16 cellular contexts compared by ENCODE assay signal in genomic region chr18:25726278-25726677, GRCh38.
DNase-seq lines count a peak whose midpoint lies in the region; ATAC-seq, FAIRE-seq and TF ChIP-seq lines count a peak whose summit lies in the region.
"Had no signal": no experiment of that assay in that cellular context is flagged by ENCODE, and none has a peak within 500 bp of the region (broad histone marks: within the 10 kb centered on the region; RNA-seq: fewer than 3 reads in every experiment).

No MANE protein-coding gene starts in this region.

- CTCF ChIA-PET in activated CD4-positive, alpha-beta memory T cell treated with anti-CD3 and anti-CD28 coated beads, Interleukin-2, amount 10 ng/mL, durations not matched to agents 7 days and 5 days (lab: Charles Lee), result no interaction called here
- CTCF ChIA-PET in activated CD4-positive, alpha-beta memory T cell treated with anti-CD3 and anti-CD28 coated beads for 36 hours (lab: Charles Lee), result no interaction called here
- CTCF ChIA-PET in CD4-positive, alpha-beta T cell (lab: Charles Lee), result no interaction called here

- H3K27ac ChIP-seq in WERI-Rb-1, result no peak overlapping the region
- H3K27ac ChIP-seq in pancreas, result no peak overlapping the region
- H3K27ac ChIP-seq in CD4-positive, alpha-beta T cell (ENCODE audit: low read depth, low read length), result no peak overlapping the region

- no peaks in the 10 kb centered on the region for H3K27me3 ChIP-seq in WERI-Rb-1 (ENCODE audit: insufficient read depth, low read depth, severe bottlenecking)
- H3K27me3 ChIP-seq in pancreas, result no peaks in the 10 kb centered on the region
- no peaks in the 10 kb centered on the region for H3K27me3 ChIP-seq in CD4-positive, alpha-beta T cell (ENCODE audit: control insufficient read depth, insufficient read depth, low read length)

- H3K27me3 Mint-ChIP-seq in activated CD4-positive, alpha-beta memory T cell treated with anti-CD3 and anti-CD28 coated beads, Interleukin-2, amount 10 ng/mL, durations not matched to agents 7 days and 5 days, result no peaks in the 10 kb centered on the region
- H3K27me3 Mint-ChIP-seq in activated CD4-positive, alpha-beta memory T cell treated with anti-CD3 and anti-CD28 coated beads for 36 hours, result no peaks in the 10 kb centered on the region
- peaks cover 33% of the 10 kb centered on the region for H3K27me3 Mint-ChIP-seq in CD4-positive, alpha-beta T cell

- intact Hi-C loops in activated CD4-positive, alpha-beta memory T cell treated with anti-CD3 and anti-CD28 coated beads for 36 hours (cut with micrococcal nuclease), result no loop called here
- intact Hi-C loops in pancreas (cut with DNase I), result no loop called here
- intact Hi-C loops in CD4-positive, alpha-beta T cell (cut with DNase I, micrococcal nuclease), result no loop called here

- no peaks in the 10 kb centered on the region for H3K4me1 Mint-ChIP-seq in activated CD4-positive, alpha-beta memory T cell treated with anti-CD3 and anti-CD28 coated beads, Interleukin-2, amount 10 ng/mL, durations not matched to agents 7 days and 5 days
- no peaks in the 10 kb centered on the region for H3K4me1 Mint-ChIP-seq in activated CD4-positive, alpha-beta memory T cell treated with anti-CD3 and anti-CD28 coated beads for 36 hours (ENCODE audit: low read depth)
- H3K4me1 Mint-ChIP-seq in CD4-positive, alpha-beta T cell (ENCODE audit: low read depth), result no peaks in the 10 kb centered on the region
- H3K4me1 Mint-ChIP-seq: activated T-helper 17 cell treated with anti-CD3 and anti-CD28 coated beads, Interleukin-2, amount 50 U/mL, for 72 hours had no signal

- H3K4me3 ChIP-seq in WERI-Rb-1 (ENCODE audit: low read depth, low read length) (no peak overlapping the region), pancreas (no peak overlapping the region)
- H3K4me3 ChIP-seq: lung had no signal

- POLR2A ChIA-PET in activated CD4-positive, alpha-beta memory T cell treated with anti-CD3 and anti-CD28 coated beads, Interleukin-2, amount 10 ng/mL, durations not matched to agents 7 days and 5 days (lab: Charles Lee), result no interaction called here
- POLR2A ChIA-PET in activated CD4-positive, alpha-beta memory T cell treated with anti-CD3 and anti-CD28 coated beads for 36 hours (lab: Charles Lee), result no interaction called here
- POLR2A ChIA-PET in CD4-positive, alpha-beta T cell (lab: Charles Lee), result no interaction called here

- peak overlapping the region; percentile 21 for H3K27ac Mint-ChIP-seq in activated CD4-positive, alpha-beta memory T cell treated with anti-CD3 and anti-CD28 coated beads, Interleukin-2, amount 10 ng/mL, durations not matched to agents 7 days and 5 days
- H3K27ac Mint-ChIP-seq in activated CD4-positive, alpha-beta memory T cell treated with anti-CD3 and anti-CD28 coated beads for 36 hours, result no peak overlapping the region
- H3K27ac Mint-ChIP-seq in CD4-positive, alpha-beta T cell, result no peak overlapping the region
- H3K27ac Mint-ChIP-seq: activated T-helper 17 cell treated with anti-CD3 and anti-CD28 coated beads, Interleukin-2, amount 50 U/mL, for 72 hours had no signal

- no peaks in the 10 kb centered on the region for H3K36me3 Mint-ChIP-seq in activated CD4-positive, alpha-beta memory T cell treated with anti-CD3 and anti-CD28 coated beads, Interleukin-2, amount 10 ng/mL, durations not matched to agents 7 days and 5 days (ENCODE audit: low read depth)
- no peaks in the 10 kb centered on the region for H3K36me3 Mint-ChIP-seq in activated CD4-positive, alpha-beta memory T cell treated with anti-CD3 and anti-CD28 coated beads for 36 hours
- no peaks in the 10 kb centered on the region for H3K36me3 Mint-ChIP-seq in CD4-positive, alpha-beta T cell (ENCODE audit: low read depth)

- H3K9me3 ChIP-seq in WERI-Rb-1 (ENCODE audit: severe bottlenecking), result peaks cover 2% of the 10 kb centered on the region
- no peaks in the 10 kb centered on the region for H3K9me3 ChIP-seq in pancreas
- no peaks in the 10 kb centered on the region for H3K9me3 ChIP-seq in CD4-positive, alpha-beta T cell (ENCODE audit: control insufficient read depth, low read length)

- no peak for DNase-seq in activated CD4-positive, alpha-beta memory T cell treated with anti-CD3 and anti-CD28 coated beads, Interleukin-2, amount 10 ng/mL, durations not matched to agents 7 days and 5 days
- no peak for DNase-seq in activated CD4-positive, alpha-beta memory T cell treated with anti-CD3 and anti-CD28 coated beads for 36 hours
- DNase-seq in WERI-Rb-1, result peak; percentile 15
- DNase-seq in hepatic stellate cell (ENCODE audit: low spot score), result peak; percentile 21
- no peak for DNase-seq in RPMI8226
- DNase-seq in pancreas, result no peak
- DNase-seq in CD4-positive, alpha-beta T cell, result no peak
- DNase-seq: ACHN; activated CD4-positive, alpha-beta T cell treated with anti-CD3 and anti-CD28 coated beads for 48 hours; NCI-H146; NCI-H774 had no signal

- no peak for FAIRE-seq in pancreas (lab: Jason Lieb, UNC)
- FAIRE-seq: G401.6, urothelium cell line had no signal

- TF ChIP-seq CTCF in WERI-Rb-1 (IDR thresholded peaks at IDR 0.05; ENCODE audit: low read depth, low read length), result no peak
- TF ChIP-seq CTCF in pancreas (IDR thresholded peaks at IDR 0.05), result no peak
- no peak for TF ChIP-seq CTCF in CD4-positive, alpha-beta T cell (IDR thresholded peaks at IDR 0.05)

- no peaks in the 10 kb centered on the region for H3K36me3 ChIP-seq in WERI-Rb-1
- no peaks in the 10 kb centered on the region for H3K36me3 ChIP-seq in pancreas

- 39 to 55% methylated on average over 7 of the region's 7 CpGs for WGBS in pancreas, 2 donors

- H3K4me3 Mint-ChIP-seq in activated CD4-positive, alpha-beta memory T cell treated with anti-CD3 and anti-CD28 coated beads, Interleukin-2, amount 10 ng/mL, durations not matched to agents 7 days and 5 days, result no peak overlapping the region
- no peak overlapping the region for H3K4me3 Mint-ChIP-seq in activated CD4-positive, alpha-beta memory T cell treated with anti-CD3 and anti-CD28 coated beads for 36 hours
- H3K4me3 Mint-ChIP-seq in CD4-positive, alpha-beta T cell, result no peak overlapping the region
- H3K4me3 Mint-ChIP-seq: activated T-helper 17 cell treated with anti-CD3 and anti-CD28 coated beads, Interleukin-2, amount 50 U/mL, for 72 hours had no signal

- ATAC-seq in HG02571 (IDR thresholded peaks at IDR 0.05; ENCODE audit: unreplicated experiment) (no peak), pancreas (no peak)
- no peak for ATAC-seq in CD4-positive, alpha-beta T cell (ENCODE audit: poor library complexity)
- ATAC-seq: activated T-helper 17 cell treated with anti-CD3 and anti-CD28 coated beads, Interleukin-2, amount 50 U/mL, for 72 hours had no signal

- H3K9me3 Mint-ChIP-seq in activated CD4-positive, alpha-beta memory T cell treated with anti-CD3 and anti-CD28 coated beads, Interleukin-2, amount 10 ng/mL, durations not matched to agents 7 days and 5 days, result no peaks in the 10 kb centered on the region
- H3K9me3 Mint-ChIP-seq in activated CD4-positive, alpha-beta memory T cell treated with anti-CD3 and anti-CD28 coated beads for 36 hours, result peaks cover 10% of the 10 kb centered on the region
- H3K9me3 Mint-ChIP-seq in CD4-positive, alpha-beta T cell, result peaks cover 6% of the 10 kb centered on the region

- no peaks in the 10 kb centered on the region for H3K4me1 ChIP-seq in pancreas

Comparison
In these comparisons a context has a peak if more than half of its experiments do, and no peak if none do; other contexts are left out.
1. DNase-seq: peak in WERI-Rb-1 (single experiment) and hepatic stellate cell (single experiment); none in activated CD4-positive, alpha-beta memory T cell treated with anti-CD3 and anti-CD28 coated beads, Interleukin-2, amount 10 ng/mL, durations not matched to agents 7 days and 5 days (single experiment), activated CD4-positive, alpha-beta memory T cell treated with anti-CD3 and anti-CD28 coated beads for 36 hours (single experiment), RPMI8226 (single experiment), pancreas (0 of 6) and CD4-positive, alpha-beta T cell (0 of 10).